In the genomic region with DNA sequence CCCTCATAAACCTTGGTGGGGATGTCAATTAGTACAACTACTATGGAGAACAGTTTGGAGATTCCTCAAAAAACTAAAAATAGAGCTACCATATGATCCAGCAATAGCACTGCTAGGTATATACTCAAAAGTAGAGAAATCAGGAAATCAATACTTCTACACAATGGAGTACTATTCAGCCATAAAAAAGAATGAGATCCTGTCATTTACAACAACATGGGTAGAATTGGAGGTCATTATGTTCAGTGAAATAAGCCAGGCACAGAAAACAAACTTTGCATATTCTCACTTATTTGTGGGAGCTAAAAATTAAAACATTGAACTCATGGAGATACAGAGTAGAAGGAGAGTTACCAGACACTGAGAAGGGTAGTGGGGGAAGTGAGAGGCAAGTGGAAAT, we compare ENCODE assay signal across 7 cellular contexts. TPM values are rescaled to one million over a fixed set of nuclear protein-coding genes. Genes with fewer than 3 reads are reported as not detected.
DNase-seq lines count a peak whose midpoint lies in the region; ATAC-seq, FAIRE-seq and TF ChIP-seq lines count a peak whose summit lies in the region.
"Not testable (repeated sequence)": the region's sequence is repeated elsewhere in the genome, so short reads cannot be mapped to it uniquely, and the experiment has no call there.

No MANE protein-coding gene starts in this region.

- H3K4me3 Mint-ChIP-seq in endothelial cell (ENCODE audit: unreplicated experiment), result peak overlapping the region; percentile 15
- H3K4me3 Mint-ChIP-seq in neural crest cell, result peak overlapping the region; percentile 18

- H3K9ac ChIP-seq in IMR-90 (ENCODE audit: low read depth, low read length); GM12878 (ENCODE audit: control insufficient read depth, insufficient read depth, low read length); K562 (ENCODE audit: insufficient read depth in 1 of 2, low read depth in 2 of 2, low read length in 2 of 2): not testable (repeated sequence)

- RAD21 ChIA-PET in GM12878 (lab: Charles Lee; ENCODE audit: unreplicated experiment), result not testable (repeated sequence)

- peaks cover 25% of the 10 kb centered on the region for H3K36me3 Mint-ChIP-seq in endothelial cell (ENCODE audit: low read depth, unreplicated experiment)
- peaks cover 23% of the 10 kb centered on the region for H3K36me3 Mint-ChIP-seq in neural crest cell (ENCODE audit: low read depth)

- TF ChIP-seq RAD21 in IMR-90 (IDR thresholded peaks at IDR 0.05; ENCODE audit: low read length); GM12878 (IDR thresholded peaks at IDR 0.05; ENCODE audit: insufficient read depth, low read depth, low read length); K562 (CRISPR knock-in tag; conservative IDR thresholded peaks at IDR 0.05 in 1 of 2, IDR thresholded peaks at IDR 0.05 in 1 of 2): not testable (repeated sequence)

- H3K14ac ChIP-seq in IMR-90 (replicated peaks; ENCODE audit: low read depth, low read length), result not testable (repeated sequence)

- BruUV-seq in IMR-90 (replicated peaks; lab: Mats Ljungman, UMichigan) (TSS peak; percentile 31), Panc1 (replicated peaks; lab: Mats Ljungman, UMichigan) (TSS peak; percentile 27), GM12878 (replicated peaks; lab: Mats Ljungman, UMichigan) (TSS peak; percentile 25), K562 (replicated peaks; lab: Mats Ljungman, UMichigan) (TSS peak; percentile 0)

- not testable (repeated sequence) for H3K9me3 Mint-ChIP-seq in endothelial cell (ENCODE audit: unreplicated experiment); neural crest cell

- not testable (repeated sequence) for H4K91ac ChIP-seq in IMR-90 (ENCODE audit: insufficient read depth, low read depth, low read length)

- H3K79me1 ChIP-seq in IMR-90 (ENCODE audit: low read depth in 1 of 2, low read length in 2 of 2), result peaks cover 6 to 18% of the 10 kb centered on the region in 2 experiments; a peak in 3 of 4 replicates

- dilution Hi-C loops in IMR-90 (cut with HindIII; ENCODE audit: low sequenced_read_pairs, unreplicated experiment), result not testable (repeated sequence)

- H2AFZ ChIP-seq in IMR-90 (replicated peaks; ENCODE audit: low read length, poor library complexity); GM12878 (ENCODE audit: control insufficient read depth, low read depth, low read length); K562 (ENCODE audit: low read depth, low read length): not testable (repeated sequence)

- not testable (repeated sequence) for H4K20me1 ChIP-seq in IMR-90 (ENCODE audit: insufficient read depth, low read length); GM12878 (ENCODE audit: control insufficient read depth, insufficient read depth); K562 (replicated peaks; ENCODE audit: control insufficient read depth, insufficient read depth, low read length)

- not testable (repeated sequence) for TF ChIP-seq EP300 in GM12878 (IDR thresholded peaks at IDR 0.05; ENCODE audit: borderline replicate concordance in 1 of 2, control insufficient read depth in 1 of 2, low read depth in 2 of 2, low read length in 2 of 2); K562 (IDR thresholded peaks at IDR 0.05; ENCODE audit: low read length)

- H2BK120ac ChIP-seq in IMR-90 (ENCODE audit: low read depth, low read length), result not testable (repeated sequence)

- not testable (repeated sequence) for H2AK9ac ChIP-seq in IMR-90 (replicated peaks; ENCODE audit: low read depth, low read length, poor library complexity)

- not testable (repeated sequence) for FAIRE-seq in GM12878 (lab: Jason Lieb, UNC)
- FAIRE-seq in K562 (lab: Jason Lieb, UNC), result peak; percentile 37

- not testable (repeated sequence) for H3K27me3 ChIP-seq in IMR-90 (ENCODE audit: control insufficient read depth, insufficient read depth, low read length); Panc1 (ENCODE audit: control insufficient read depth, insufficient read depth, low read length); GM12878 (replicated peaks in 1 of 2; ENCODE audit: control insufficient read depth in 2 of 2, insufficient read depth in 2 of 2, low read length in 1 of 2); K562 (ENCODE audit: control insufficient read depth in 2 of 2, insufficient read depth in 2 of 2, low read length in 2 of 2)

- CTCF ChIA-PET in HEK293 (lab: Yijun Ruan, JAX); IMR-90 (lab: Yijun Ruan, JAX); Panc1 (lab: Charles Lee); GM12878 (lab: Yijun Ruan, JAX); K562 (lab: Yijun Ruan, JAX; ENCODE audit: low intra/inter-chr PET ratio): not testable (repeated sequence)

- H3K4me2 ChIP-seq in IMR-90 (ENCODE audit: low read depth, low read length); GM12878 (ENCODE audit: control insufficient read depth, insufficient read depth); K562 (ENCODE audit: insufficient read depth, low read length): not testable (repeated sequence)

- H3K79me2 ChIP-seq in GM12878 (ENCODE audit: control insufficient read depth, insufficient read depth, low read length) (peaks cover 33% of the 10 kb centered on the region), K562 (ENCODE audit: control insufficient read depth, insufficient read depth, low read length) (peaks cover 78% of the 10 kb centered on the region)

- not testable (repeated sequence) for H2AK5ac ChIP-seq in IMR-90 (ENCODE audit: low read depth, low read length)

- H3K4me1 Mint-ChIP-seq in endothelial cell (ENCODE audit: unreplicated experiment), result not testable (repeated sequence)
- peaks cover 28% of the 10 kb centered on the region for H3K4me1 Mint-ChIP-seq in neural crest cell

- H3K36me3 ChIP-seq in HEK293 (ENCODE audit: control insufficient read depth in 2 of 2, insufficient read depth in 1 of 2, low read length in 2 of 2), result peaks cover 24 to 37% of the 10 kb centered on the region in 2 experiments
- not testable (repeated sequence) for H3K36me3 ChIP-seq in IMR-90 (ENCODE audit: control insufficient read depth, insufficient read depth, low read length); Panc1 (ENCODE audit: control insufficient read depth, insufficient read depth, low read length); GM12878 (ENCODE audit: control insufficient read depth in 2 of 2, insufficient read depth in 2 of 2, low read length in 1 of 2)
- peaks cover 66% of the 10 kb centered on the region for H3K36me3 ChIP-seq in K562 (ENCODE audit: control insufficient read depth, insufficient read depth, low read length)

- H4K5ac ChIP-seq in IMR-90 (ENCODE audit: low read depth, low read length), result not testable (repeated sequence)

- POLR2A ChIA-PET in HEK293 (lab: Yijun Ruan, JAX); IMR-90 (lab: Charles Lee; ENCODE audit: unreplicated experiment); Panc1 (lab: Charles Lee); GM12878 (lab: Charles Lee); K562 (lab: Yijun Ruan, JAX): not testable (repeated sequence)

- in situ Hi-C loops in IMR-90 (cut with MboI; ENCODE audit: low sequenced_read_pairs); Panc1 (cut with HindIII; ENCODE audit: low pct_unique_long_range_greater_than_20kb, low sequenced_read_pairs); GM12878 (cut with MboI); K562 (cut with MboI): not testable (repeated sequence)

- H3K4ac ChIP-seq in IMR-90 (ENCODE audit: low read depth, low read length), result not testable (repeated sequence)

- H3K56ac ChIP-seq in IMR-90 (ENCODE audit: extremely low read depth, insufficient read depth, low read length), result not testable (repeated sequence)

- not testable (repeated sequence) for TF ChIP-seq POLR2A in IMR-90 (IDR thresholded peaks at IDR 0.05; ENCODE audit: low read depth, low read length); GM12878 (IDR thresholded peaks at IDR 0.05; ENCODE audit: low read depth, low read length); K562 (conservative IDR thresholded peaks at IDR 0.05)

- not testable (repeated sequence) for H3K4me1 ChIP-seq in HEK293 (ENCODE audit: control insufficient read depth, insufficient read depth, low read length); IMR-90 (ENCODE audit: control insufficient read depth, insufficient read depth, low read length); Panc1 (ENCODE audit: control insufficient read depth, insufficient read depth, low read length); GM12878 (ENCODE audit: control insufficient read depth, insufficient read depth, low read length); K562 (replicated peaks in 1 of 2; ENCODE audit: control insufficient read depth in 2 of 2, insufficient read depth in 2 of 2, low read length in 2 of 2)

- not testable (repeated sequence) for DNase-seq in IMR-90; Panc1 (ENCODE audit: low read depth, low spot score); GM12878 (ENCODE audit: low read depth, low spot score); K562 (ENCODE audit: extremely low read depth in 1 of 4, low spot score in 3 of 4); endothelial cell (ENCODE audit: low spot score); neural crest cell (ENCODE audit: low read depth, low spot score)

- not testable (repeated sequence) for TF ChIP-seq CTCF in HEK293 (tag by site-specific recombination; IDR thresholded peaks at IDR 0.05); IMR-90 (conservative IDR thresholded peaks at IDR 0.05; ENCODE audit: low read depth, low read length); Panc1 (IDR thresholded peaks at IDR 0.05); GM12878 (IDR thresholded peaks at IDR 0.05 in 2 of 3, conservative IDR thresholded peaks at IDR 0.05 in 1 of 3; ENCODE audit: control insufficient read depth in 2 of 3, extremely low read depth in 1 of 3, insufficient read depth in 1 of 3, low read depth in 3 of 3, low read length in 3 of 3); K562 (IDR thresholded peaks at IDR 0.05 in 2 of 3, conservative IDR thresholded peaks at IDR 0.05 in 1 of 3; ENCODE audit: insufficient read depth in 2 of 3, low read depth in 1 of 3, low read length in 3 of 3); endothelial cell (IDR thresholded peaks at IDR 0.05; ENCODE audit: unreplicated experiment); neural crest cell (conservative IDR thresholded peaks at IDR 0.05)

- H3K27ac ChIP-seq in HEK293 (ENCODE audit: extremely low read depth, low read depth, low read length); IMR-90 (ENCODE audit: insufficient read depth, low read length); Panc1 (ENCODE audit: low read length); GM12878 (ENCODE audit: control insufficient read depth, insufficient read depth); K562 (ENCODE audit: extremely low read depth, low read depth, low read length): not testable (repeated sequence)

- not testable (repeated sequence) for H4K8ac ChIP-seq in IMR-90 (ENCODE audit: low read depth in 2 of 2, low read length in 2 of 2)

- not testable (repeated sequence) for H3K27me3 Mint-ChIP-seq in endothelial cell (ENCODE audit: unreplicated experiment); neural crest cell (ENCODE audit: low read depth)

- H3K27ac Mint-ChIP-seq in endothelial cell (ENCODE audit: unreplicated experiment); neural crest cell (ENCODE audit: unreplicated experiment): not testable (repeated sequence)

- not testable (repeated sequence) for ATAC-seq in IMR-90 (ENCODE audit: low read depth); Panc1; GM12878; K562

- SMC1A ChIA-PET in GM12878 (lab: Charles Lee; ENCODE audit: uncharacterized antibody, unreplicated experiment), result interaction anchor here (0.8 to 1.7 kb wide), 2 partner anchors 16 to 35 kb away, joined by 3 to 4 read pairs; no protein-coding TSS in a partner anchor

- not testable (repeated sequence) for H3K9me3 ChIP-seq in HEK293 (ENCODE audit: control insufficient read depth, insufficient read depth, low read depth, low read length); IMR-90 (ENCODE audit: control insufficient read depth, insufficient read depth, low read length); Panc1 (ENCODE audit: control insufficient read depth, insufficient read depth, low read depth, low read length); GM12878 (replicated peaks; ENCODE audit: control insufficient read depth, insufficient read depth, low read length); K562 (replicated peaks; ENCODE audit: control insufficient read depth, insufficient read depth, low read depth, low read length)

- H2BK15ac ChIP-seq in IMR-90 (ENCODE audit: low read depth, low read length), result not testable (repeated sequence)

- not testable (repeated sequence) for H2BK5ac ChIP-seq in IMR-90 (ENCODE audit: low read depth, low read length, poor library complexity, severe bottlenecking)

- intact Hi-C loops in IMR-90 (cut with micrococcal nuclease); Panc1 (cut with micrococcal nuclease; ENCODE audit: unreplicated experiment); GM12878 (cut with micrococcal nuclease; ENCODE audit: unreplicated experiment); K562 (cut with micrococcal nuclease): not testable (repeated sequence)

- not testable (repeated sequence) for H2BK20ac ChIP-seq in IMR-90 (ENCODE audit: low read depth, low read length)

- not testable (repeated sequence) for H3K18ac ChIP-seq in IMR-90 (ENCODE audit: low read depth, low read length)

- not testable (repeated sequence) for H3K4me3 ChIP-seq in HEK293 (ENCODE audit: low read depth, low read length); IMR-90 (ENCODE audit: insufficient read depth, low read depth, low read length); Panc1 (ENCODE audit: low read depth in 2 of 2, low read length in 2 of 2); GM12878; K562

- not testable (repeated sequence) for H3K23ac ChIP-seq in IMR-90 (ENCODE audit: low read depth, low read length)

- H3K9me1 ChIP-seq in IMR-90 (ENCODE audit: insufficient read depth, low read length); K562 (ENCODE audit: control insufficient read depth, insufficient read depth, low read length): not testable (repeated sequence)

RNA-seq across cellular contexts. Expression of a gene that starts 6.0 kb away (rescaled TPM):
- total RNA-seq in IMR-90 (2012; rRNA removed) (8.6 and 12.2 TPM in 2 replicates), Panc1 (2021; ENCODE audit: unreplicated experiment) (100 TPM), GM12878 (2014; rRNA removed) (52.9 and 67.6 TPM in 2 replicates), GM12878 (2014; rRNA removed; fragmentation: Illumina TruSeq; extraction: Trizol) (66.5 and 76.0 TPM in 2 replicates), GM12878 (2021) (95.7 and 98.3 TPM in 2 replicates), K562 (2014; rRNA removed) (109 and 119 TPM in 2 replicates), K562 (2014; rRNA removed; fragmentation: Illumina TruSeq; extraction: Trizol) (141 and 154 TPM in 2 replicates), K562 (2015; rRNA removed; fragmentation: Illumina TruSeq; extraction: Trizol) (121 and 128 TPM in 2 replicates), K562 (2021) (180 and 194 TPM in 2 replicates), endothelial cell (ENCODE audit: unreplicated experiment) (33.5 TPM), neural crest cell (69.8 and 71.1 TPM in 2 replicates)
- polyA plus RNA-seq in IMR-90 (2012; rRNA removed) (11.1 and 17.0 TPM in 2 replicates), GM12878 (2011; rRNA removed) (117 and 223 TPM in 2 replicates), GM12878 (2014; fragmentation: Illumina TruSeq; extraction: Trizol) (77.3 and 85.5 TPM in 2 replicates), GM12878 (2014; fragmentation: Nextera tagmentation; extraction: Ambion mirVana) (100 to 1,000 TPM; 214 to 256 TPM), GM12878 (2014; rRNA removed) (57.2 and 71.7 TPM in 2 replicates), GM12878 (2016; fragmentation: Nextera tagmentation; extraction: Ambion mirVana) (100 to 1,000 TPM; 161 to 174 TPM), K562 (2011; rRNA removed) (188 and 278 TPM in 2 replicates), K562 (2014; fragmentation: Illumina TruSeq; extraction: Trizol) (137 and 147 TPM in 2 replicates), K562 (2014; fragmentation: Nextera tagmentation; extraction: Ambion mirVana) (100 to 1,000 TPM; 498 to 554 TPM), K562 (2014; rRNA removed) (171 and 174 TPM in 2 replicates)
- 1.4 and 2.0 TPM in 2 replicates for polyA plus RNA-seq in IMR-90 (2012; cell fraction: cytosol; rRNA removed)
- 2.6 and 13.2 TPM in 2 replicates for polyA plus RNA-seq in IMR-90 (2012; cell fraction: nucleus; rRNA removed; ENCODE audit: low replicate concordance)
- 59.4 TPM for polyA plus RNA-seq in Panc1 (2012; ENCODE audit: insufficient read length)
- 86.6 and 105 TPM in 2 replicates for total RNA-seq in GM12878 (2013; cell fraction: nucleolus; rRNA removed)
- polyA plus RNA-seq in GM12878 (2011; ENCODE audit: low read depth), result 4.7 TPM
- polyA plus RNA-seq in GM12878 (2011; cell fraction: cytosol; rRNA removed), result 10.3 and 19.1 TPM in 2 replicates
- 30.5 and 42.9 TPM in 2 replicates for polyA plus RNA-seq in GM12878 (2011; cell fraction: nucleus; rRNA removed)
- 37.1 and 45.1 TPM in 2 replicates for polyA plus RNA-seq in GM12878 (2012)
- polyA minus RNA-seq in GM12878 (2011; rRNA and poly(A)+ RNA removed), result 26.1 and 26.8 TPM in 2 replicates
- 15.1 and 31.4 TPM in 2 replicates for polyA minus RNA-seq in GM12878 (2011; cell fraction: cytosol; rRNA and poly(A)+ RNA removed)
- polyA minus RNA-seq in GM12878 (2011; cell fraction: nucleus; rRNA and poly(A)+ RNA removed), result 12.0 and 15.4 TPM in 2 replicates
- total RNA-seq in K562 (2011; cell fraction: chromatin; rRNA removed; ENCODE audit: low replicate concordance), result 43.1 and 137 TPM in 2 replicates
- 16.8 and 23.7 TPM in 2 replicates for total RNA-seq in K562 (2011; cell fraction: nucleolus; rRNA removed)
- total RNA-seq in K562 (2011; cell fraction: nucleoplasm; rRNA removed), result 30.9 and 37.9 TPM in 2 replicates
- 19.4 and 25.7 TPM in 2 replicates for polyA plus RNA-seq in K562 (2011; cell fraction: cytosol; rRNA removed)
- 31.5 and 53.5 TPM in 2 replicates for polyA plus RNA-seq in K562 (2011; cell fraction: nucleus; rRNA removed)
- polyA plus RNA-seq in K562 (2012), result 74.3 and 131 TPM in 2 replicates
- polyA minus RNA-seq in K562 (2011; rRNA and poly(A)+ RNA removed), result 102 and 108 TPM in 2 replicates
- polyA minus RNA-seq in K562 (2011; cell fraction: cytosol; rRNA and poly(A)+ RNA removed), result 54.1 and 101 TPM in 2 replicates
- polyA minus RNA-seq in K562 (2011; cell fraction: nucleus; rRNA and poly(A)+ RNA removed), result 18.3 and 34.1 TPM in 2 replicates

RNA-seq across cellular contexts. Expression of a gene that starts 6.6 kb away (rescaled TPM):
- total RNA-seq in IMR-90 (2012; rRNA removed) (3.1 and 5.6 TPM in 2 replicates), Panc1 (2021; ENCODE audit: unreplicated experiment) (8.0 TPM), GM12878 (2014; rRNA removed) (7.6 and 8.1 TPM in 2 replicates), GM12878 (2014; rRNA removed; fragmentation: Illumina TruSeq; extraction: Trizol) (8.8 and 10.4 TPM in 2 replicates), GM12878 (2021) (5.7 and 6.4 TPM in 2 replicates), K562 (2014; rRNA removed) (0.45 TPM in 2 replicates), K562 (2014; rRNA removed; fragmentation: Illumina TruSeq; extraction: Trizol) (2.0 and 2.3 TPM in 2 replicates), K562 (2015; rRNA removed; fragmentation: Illumina TruSeq; extraction: Trizol) (1.8 TPM in 2 replicates), K562 (2021) (0.95 and 1.2 TPM in 2 replicates), endothelial cell (ENCODE audit: unreplicated experiment) (8.8 TPM), neural crest cell (6.8 and 7.8 TPM in 2 replicates)
- polyA plus RNA-seq in IMR-90 (2012; rRNA removed) (2.4 and 2.7 TPM in 2 replicates), GM12878 (2011; rRNA removed) (10.8 and 16.9 TPM in 2 replicates), GM12878 (2014; fragmentation: Illumina TruSeq; extraction: Trizol) (11.5 and 12.5 TPM in 2 replicates), GM12878 (2014; fragmentation: Nextera tagmentation; extraction: Ambion mirVana) (1 to 10 TPM; 1.8 to 2.8 TPM), GM12878 (2014; rRNA removed) (6.5 and 10.7 TPM in 2 replicates), GM12878 (2016; fragmentation: Nextera tagmentation; extraction: Ambion mirVana) (1 to 10 TPM; 3.1 to 3.4 TPM), K562 (2011; rRNA removed) (4.2 and 4.6 TPM in 2 replicates), K562 (2014; fragmentation: Illumina TruSeq; extraction: Trizol) (1.3 and 1.6 TPM in 2 replicates), K562 (2014; fragmentation: Nextera tagmentation; extraction: Ambion mirVana) (under 1 TPM; 0.31 to 0.80 TPM), K562 (2014; rRNA removed) (1.2 and 1.6 TPM in 2 replicates)
- 0.28 and 0.35 TPM in 2 replicates for polyA plus RNA-seq in IMR-90 (2012; cell fraction: cytosol; rRNA removed)
- polyA plus RNA-seq in IMR-90 (2012; cell fraction: nucleus; rRNA removed; ENCODE audit: low replicate concordance), result 0.89 and 12.0 TPM in 2 replicates
- 2.7 TPM for polyA plus RNA-seq in Panc1 (2012; ENCODE audit: insufficient read length)
- 29.0 and 29.1 TPM in 2 replicates for total RNA-seq in GM12878 (2013; cell fraction: nucleolus; rRNA removed)
- polyA plus RNA-seq in GM12878 (2011; ENCODE audit: low read depth), result 7.9 TPM
- 4.6 and 5.1 TPM in 2 replicates for polyA plus RNA-seq in GM12878 (2011; cell fraction: cytosol; rRNA removed)
- polyA plus RNA-seq in GM12878 (2011; cell fraction: nucleus; rRNA removed), result 7.2 and 10.7 TPM in 2 replicates
- 3.3 and 5.0 TPM in 2 replicates for polyA plus RNA-seq in GM12878 (2012)
- polyA minus RNA-seq in GM12878 (2011; rRNA and poly(A)+ RNA removed), result 7.4 and 12.1 TPM in 2 replicates
- polyA minus RNA-seq in GM12878 (2011; cell fraction: cytosol; rRNA and poly(A)+ RNA removed), result 3.5 and 6.1 TPM in 2 replicates
- 6.0 and 7.6 TPM in 2 replicates for polyA minus RNA-seq in GM12878 (2011; cell fraction: nucleus; rRNA and poly(A)+ RNA removed)
- total RNA-seq in K562 (2011; cell fraction: chromatin; rRNA removed; ENCODE audit: low replicate concordance), result 3.4 and 6.2 TPM in 2 replicates
- 1.4 and 2.2 TPM in 2 replicates for total RNA-seq in K562 (2011; cell fraction: nucleolus; rRNA removed)
- total RNA-seq in K562 (2011; cell fraction: nucleoplasm; rRNA removed), result 2.3 and 3.5 TPM in 2 replicates
- polyA plus RNA-seq in K562 (2011; cell fraction: cytosol; rRNA removed), result 0.69 and 2.1 TPM in 2 replicates
- 3.2 and 7.8 TPM in 2 replicates for polyA plus RNA-seq in K562 (2011; cell fraction: nucleus; rRNA removed)
- 0.82 and 2.9 TPM in 2 replicates for polyA plus RNA-seq in K562 (2012)
- polyA minus RNA-seq in K562 (2011; rRNA and poly(A)+ RNA removed), result 1.4 and 3.7 TPM in 2 replicates
- 1.2 and 1.5 TPM in 2 replicates for polyA minus RNA-seq in K562 (2011; cell fraction: cytosol; rRNA and poly(A)+ RNA removed)
- polyA minus RNA-seq in K562 (2011; cell fraction: nucleus; rRNA and poly(A)+ RNA removed), result 2.4 and 4.0 TPM in 2 replicates

RNA-seq across cellular contexts. Expression of a gene that starts 33.9 kb away (rescaled TPM):
- total RNA-seq in IMR-90 (2012; rRNA removed) (1.8 and 1.9 TPM in 2 replicates), Panc1 (2021; ENCODE audit: unreplicated experiment) (6.4 TPM), GM12878 (2014; rRNA removed) (2.9 and 5.8 TPM in 2 replicates), GM12878 (2014; rRNA removed; fragmentation: Illumina TruSeq; extraction: Trizol) (4.3 TPM in 2 replicates), GM12878 (2021) (2.8 and 5.1 TPM in 2 replicates), K562 (2014; rRNA removed) (1.1 and 1.7 TPM in 2 replicates), K562 (2014; rRNA removed; fragmentation: Illumina TruSeq; extraction: Trizol) (1.3 and 1.8 TPM in 2 replicates), K562 (2015; rRNA removed; fragmentation: Illumina TruSeq; extraction: Trizol) (1.1 and 2.0 TPM in 2 replicates), K562 (2021) (0.74 and 1.4 TPM in 2 replicates), endothelial cell (ENCODE audit: unreplicated experiment) (4.1 TPM), neural crest cell (12.9 and 15.1 TPM in 2 replicates)
- polyA plus RNA-seq in IMR-90 (2012; rRNA removed) (1.7 and 1.8 TPM in 2 replicates), GM12878 (2011; rRNA removed) (7.4 and 12.7 TPM in 2 replicates), GM12878 (2014; fragmentation: Illumina TruSeq; extraction: Trizol) (5.4 and 6.0 TPM in 2 replicates), GM12878 (2014; fragmentation: Nextera tagmentation; extraction: Ambion mirVana) (1 to 10 TPM in 1 of 2 experiments, under 1 TPM in 1; 0.85 to 1.2 TPM), GM12878 (2014; rRNA removed) (4.1 and 5.6 TPM in 2 replicates), GM12878 (2016; fragmentation: Nextera tagmentation; extraction: Ambion mirVana) (1 to 10 TPM; 2.0 to 2.8 TPM), K562 (2011; rRNA removed) (1.2 and 1.6 TPM in 2 replicates), K562 (2014; fragmentation: Illumina TruSeq; extraction: Trizol) (1.1 TPM in 2 replicates), K562 (2014; fragmentation: Nextera tagmentation; extraction: Ambion mirVana) (under 1 TPM; 0.57 to 0.62 TPM), K562 (2014; rRNA removed) (0.86 and 1.7 TPM in 2 replicates)
- polyA plus RNA-seq in IMR-90 (2012; cell fraction: cytosol; rRNA removed), result 0.34 and 0.48 TPM in 2 replicates
- 1.6 and 9.3 TPM in 2 replicates for polyA plus RNA-seq in IMR-90 (2012; cell fraction: nucleus; rRNA removed; ENCODE audit: low replicate concordance)
- polyA plus RNA-seq in Panc1 (2012; ENCODE audit: insufficient read length), result 3.6 TPM
- 24.9 and 28.1 TPM in 2 replicates for total RNA-seq in GM12878 (2013; cell fraction: nucleolus; rRNA removed)
- 0.63 TPM for polyA plus RNA-seq in GM12878 (2011; ENCODE audit: low read depth)
- polyA plus RNA-seq in GM12878 (2011; cell fraction: cytosol; rRNA removed), result 2.2 and 2.5 TPM in 2 replicates
- 6.4 and 8.7 TPM in 2 replicates for polyA plus RNA-seq in GM12878 (2011; cell fraction: nucleus; rRNA removed)
- 1.6 TPM in 2 replicates for polyA plus RNA-seq in GM12878 (2012)
- 5.4 and 9.9 TPM in 2 replicates for polyA minus RNA-seq in GM12878 (2011; rRNA and poly(A)+ RNA removed)
- 1.1 and 6.5 TPM in 2 replicates for polyA minus RNA-seq in GM12878 (2011; cell fraction: cytosol; rRNA and poly(A)+ RNA removed)
- polyA minus RNA-seq in GM12878 (2011; cell fraction: nucleus; rRNA and poly(A)+ RNA removed), result 3.4 and 8.9 TPM in 2 replicates
- total RNA-seq in K562 (2011; cell fraction: chromatin; rRNA removed; ENCODE audit: low replicate concordance), result 2.6 and 7.1 TPM in 2 replicates
- 1.3 and 2.2 TPM in 2 replicates for total RNA-seq in K562 (2011; cell fraction: nucleolus; rRNA removed)
- 3.2 and 6.0 TPM in 2 replicates for total RNA-seq in K562 (2011; cell fraction: nucleoplasm; rRNA removed)
- 0.33 and 0.50 TPM in 2 replicates for polyA plus RNA-seq in K562 (2011; cell fraction: cytosol; rRNA removed)
- polyA plus RNA-seq in K562 (2011; cell fraction: nucleus; rRNA removed), result 1.2 TPM in 2 replicates
- polyA plus RNA-seq in K562 (2012), result 0.92 and 0.96 TPM in 2 replicates
- polyA minus RNA-seq in K562 (2011; rRNA and poly(A)+ RNA removed), result 1.6 and 2.1 TPM in 2 replicates
- polyA minus RNA-seq in K562 (2011; cell fraction: cytosol; rRNA and poly(A)+ RNA removed), result 1.4 and 1.8 TPM in 2 replicates
- polyA minus RNA-seq in K562 (2011; cell fraction: nucleus; rRNA and poly(A)+ RNA removed), result 1.8 and 2.4 TPM in 2 replicates
